8 cellular contexts compared by ENCODE assay signal in the genomic region with DNA sequence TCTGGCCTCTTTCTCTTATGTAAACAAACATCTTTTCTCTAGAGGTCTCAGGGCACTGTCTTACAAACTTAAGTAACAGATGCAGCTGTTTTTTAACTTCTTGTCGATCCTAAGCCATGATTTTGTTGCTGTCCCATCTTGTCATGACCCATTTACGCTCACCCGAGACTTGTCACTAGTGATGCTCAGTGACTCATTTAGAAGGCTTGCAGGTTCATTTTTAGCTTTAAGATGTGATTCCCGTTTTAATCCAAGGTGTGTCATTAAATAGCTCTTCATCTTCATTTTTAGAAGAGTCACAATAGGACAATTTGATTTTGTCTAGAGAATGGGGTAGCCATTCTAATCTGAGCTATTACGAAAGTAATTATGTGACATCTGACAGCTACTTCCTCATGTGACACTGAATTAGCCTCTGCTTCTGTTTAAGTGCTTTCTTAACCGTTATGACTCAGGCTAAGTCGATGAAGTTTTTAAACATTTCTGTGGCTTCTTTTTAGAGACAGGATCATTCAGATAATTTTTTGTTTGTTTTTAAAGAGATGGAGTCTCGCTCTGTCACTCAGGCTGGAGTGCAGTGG. TPM values are rescaled to one million over a fixed set of nuclear protein-coding genes. Genes with fewer than 3 reads are reported as not detected.
DNase-seq lines count a peak whose midpoint lies in the region; ATAC-seq and TF ChIP-seq lines count a peak whose summit lies in the region.

No MANE protein-coding gene starts in this region.

- H3K27me3 ChIP-seq in WERI-Rb-1 (ENCODE audit: insufficient read depth, low read depth, severe bottlenecking): no peaks in the 10 kb centered on the region

- DNase-seq in activated CD4-positive, alpha-beta T cell treated with anti-CD3 and anti-CD28 coated beads for 36 hours: no peak
- no peak for DNase-seq in activated CD4-positive, alpha-beta T cell treated with anti-CD3 and anti-CD28 coated beads, Interleukin-2, amount 50 U/mL, for 48 hours
- DNase-seq in GOT3 (lab: John Stamatoyannopoulos, UW): no peak
- DNase-seq in WERI-Rb-1: no peak

- CTCF ChIA-PET in activated CD4-positive, alpha-beta T cell treated with anti-CD3 and anti-CD28 coated beads for 36 hours (lab: Charles Lee): interaction anchor here (0.5 to 1.0 kb wide), 3 partner anchors 71 to 498 kb away, joined by 3 to 4 read pairs (median 3); no protein-coding TSS in a partner anchor

- H3K4me3 ChIP-seq in WERI-Rb-1 (ENCODE audit: low read depth, low read length): no peak overlapping the region

- H3K27ac ChIP-seq in WERI-Rb-1: no peak overlapping the region

- no peaks in the 10 kb centered on the region for H3K9me3 ChIP-seq in WERI-Rb-1 (ENCODE audit: severe bottlenecking)

- no peaks in the 10 kb centered on the region for H3K27me3 Mint-ChIP-seq in activated CD4-positive, alpha-beta T cell treated with anti-CD3 and anti-CD28 coated beads for 36 hours
- no peaks in the 10 kb centered on the region for H3K27me3 Mint-ChIP-seq in activated T-helper 17 cell treated with anti-CD3 and anti-CD28 coated beads, Interleukin-2, amount 50 U/mL, for 72 hours
- H3K27me3 Mint-ChIP-seq in stimulated activated memory B cell treated with anti-CD40 and anti-IgM and Interleukin-4, amounts not matched to agents 10 μg/mL and 1 μg/mL and 100 μg/mL, for 72 hours: no peaks in the 10 kb centered on the region

- H3K36me3 ChIP-seq in WERI-Rb-1: peaks cover 22% of the 10 kb centered on the region

- H3K4me3 Mint-ChIP-seq in activated CD4-positive, alpha-beta T cell treated with anti-CD3 and anti-CD28 coated beads for 36 hours: no peak overlapping the region
- H3K4me3 Mint-ChIP-seq in activated T-helper 17 cell treated with anti-CD3 and anti-CD28 coated beads, Interleukin-2, amount 50 U/mL, for 72 hours: peak overlapping the region; percentile 55
- H3K4me3 Mint-ChIP-seq in stimulated activated memory B cell treated with anti-CD40 and anti-IgM and Interleukin-4, amounts not matched to agents 10 μg/mL and 1 μg/mL and 100 μg/mL, for 72 hours: peak overlapping the region; percentile 40

- intact Hi-C loops in activated CD4-positive, alpha-beta T cell treated with anti-CD3 and anti-CD28 coated beads for 36 hours (cut with DNase I, micrococcal nuclease): no loop called here

- POLR2A ChIA-PET in activated CD4-positive, alpha-beta T cell treated with anti-CD3 and anti-CD28 coated beads for 36 hours (lab: Charles Lee): no interaction called here

- no peak for TF ChIP-seq CTCF in WERI-Rb-1 (IDR thresholded peaks at IDR 0.05; ENCODE audit: low read depth, low read length)

- no peaks in the 10 kb centered on the region for H3K9me3 Mint-ChIP-seq in activated CD4-positive, alpha-beta T cell treated with anti-CD3 and anti-CD28 coated beads for 36 hours (ENCODE audit: low read depth)
- H3K9me3 Mint-ChIP-seq in activated T-helper 17 cell treated with anti-CD3 and anti-CD28 coated beads, Interleukin-2, amount 50 U/mL, for 72 hours: no peaks in the 10 kb centered on the region
- no peaks in the 10 kb centered on the region for H3K9me3 Mint-ChIP-seq in stimulated activated memory B cell treated with anti-CD40 and anti-IgM and Interleukin-4, amounts not matched to agents 10 μg/mL and 1 μg/mL and 100 μg/mL, for 72 hours

- H3K4me1 Mint-ChIP-seq in activated CD4-positive, alpha-beta T cell treated with anti-CD3 and anti-CD28 coated beads for 36 hours: peaks cover 8% of the 10 kb centered on the region
- peaks cover 4% of the 10 kb centered on the region for H3K4me1 Mint-ChIP-seq in activated T-helper 17 cell treated with anti-CD3 and anti-CD28 coated beads, Interleukin-2, amount 50 U/mL, for 72 hours
- peaks cover 7% of the 10 kb centered on the region for H3K4me1 Mint-ChIP-seq in stimulated activated memory B cell treated with anti-CD40 and anti-IgM and Interleukin-4, amounts not matched to agents 10 μg/mL and 1 μg/mL and 100 μg/mL, for 72 hours

- no peaks in the 10 kb centered on the region for H3K36me3 Mint-ChIP-seq in activated CD4-positive, alpha-beta T cell treated with anti-CD3 and anti-CD28 coated beads for 36 hours (ENCODE audit: low read depth)
- no peaks in the 10 kb centered on the region for H3K36me3 Mint-ChIP-seq in activated T-helper 17 cell treated with anti-CD3 and anti-CD28 coated beads, Interleukin-2, amount 50 U/mL, for 72 hours (ENCODE audit: low read depth)
- H3K36me3 Mint-ChIP-seq in stimulated activated memory B cell treated with anti-CD40 and anti-IgM and Interleukin-4, amounts not matched to agents 10 μg/mL and 1 μg/mL and 100 μg/mL, for 72 hours: peaks cover 6% of the 10 kb centered on the region

- ATAC-seq in activated CD4-positive, alpha-beta T cell treated with anti-CD3 and anti-CD28 coated beads for 36 hours: peak; percentile 86
- peak; percentile 83 for ATAC-seq in HG03280 (IDR thresholded peaks at IDR 0.05; ENCODE audit: unreplicated experiment)
- ATAC-seq in activated T-helper 17 cell treated with anti-CD3 and anti-CD28 coated beads, Interleukin-2, amount 50 U/mL, for 72 hours (replicated peaks): peak; percentile 89
- peak; percentile 93 for ATAC-seq in stimulated activated memory B cell treated with anti-CD40 and anti-IgM and Interleukin-4, amounts not matched to agents 10 μg/mL and 1 μg/mL and 100 μg/mL, for 72 hours
- no peak for ATAC-seq in GM21528 (IDR thresholded peaks at IDR 0.05; ENCODE audit: low FRiP score, unreplicated experiment)

- peak overlapping the region; percentile 32 for H3K27ac Mint-ChIP-seq in activated CD4-positive, alpha-beta T cell treated with anti-CD3 and anti-CD28 coated beads for 36 hours
- peak overlapping the region; percentile 79 for H3K27ac Mint-ChIP-seq in activated T-helper 17 cell treated with anti-CD3 and anti-CD28 coated beads, Interleukin-2, amount 50 U/mL, for 72 hours
- H3K27ac Mint-ChIP-seq in stimulated activated memory B cell treated with anti-CD40 and anti-IgM and Interleukin-4, amounts not matched to agents 10 μg/mL and 1 μg/mL and 100 μg/mL, for 72 hours: peak overlapping the region; percentile 63

RNA-seq across cellular contexts. Expression of gene SPDYE5, which starts 42.7 kb away (rescaled TPM):
- not detected for total RNA-seq in activated CD4-positive, alpha-beta T cell treated with anti-CD3 and anti-CD28 coated beads for 36 hours
- total RNA-seq in activated T-helper 17 cell treated with anti-CD3 and anti-CD28 coated beads, Interleukin-2, amount 50 U/mL, for 72 hours: under 1 TPM in 1 of 2 donors, not detected in 1; 0.24 TPM

RNA-seq across cellular contexts. Expression of gene POM121C, which starts 48.7 kb away (rescaled TPM):
- total RNA-seq in activated CD4-positive, alpha-beta T cell treated with anti-CD3 and anti-CD28 coated beads for 36 hours: 100 to 1,000 TPM in 1 of 2 experiments, 10 to 100 TPM in 1; 85.7 to 106 TPM
- total RNA-seq in activated T-helper 17 cell treated with anti-CD3 and anti-CD28 coated beads, Interleukin-2, amount 50 U/mL, for 72 hours: 100 to 1,000 TPM; 108 to 220 TPM
